In the genomic region with DNA sequence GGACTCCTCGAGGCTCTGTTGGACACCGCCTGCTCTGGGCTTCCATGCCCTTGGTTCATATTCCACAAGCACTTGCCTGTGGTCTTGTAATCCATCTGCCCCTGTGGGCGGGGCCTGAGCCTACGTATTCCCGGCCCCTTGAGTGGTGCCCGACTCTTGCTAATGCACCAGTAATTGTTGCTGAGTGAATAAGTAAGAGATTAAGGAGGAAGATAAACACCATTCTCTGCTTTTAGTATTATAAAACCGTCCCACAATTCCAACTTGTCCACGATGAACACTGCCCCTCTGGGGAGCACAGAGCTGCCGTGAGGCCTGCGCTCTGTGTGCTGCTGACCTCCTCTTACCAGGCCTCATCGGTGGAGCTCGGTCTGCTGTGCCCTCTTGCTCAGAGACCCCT, we compare ENCODE assay signal across 10 cellular contexts. TPM values are rescaled to one million over a fixed set of nuclear protein-coding genes. Genes with fewer than 3 reads are reported as not detected.
DNase-seq lines count a peak whose midpoint lies in the region; ATAC-seq and TF ChIP-seq lines count a peak whose summit lies in the region.
"Had no signal": no experiment of that assay in that cellular context is flagged by ENCODE, and none has a peak within 500 bp of the region (broad histone marks: within the 10 kb centered on the region; RNA-seq: fewer than 3 reads in every experiment).

No MANE protein-coding gene starts in this region.

- BruUV-seq in Caco-2 (replicated peaks; lab: Mats Ljungman, UMichigan), result no TSS peak

- H3K27ac ChIP-seq in esophagus muscularis mucosa (replicated peaks in 1 of 4), result peak overlapping the region; percentile 87 to 91 (median 90)
- no peak overlapping the region for H3K27ac ChIP-seq in GM23338 (ENCODE audit: low read depth)
- H3K27ac ChIP-seq in CD8-positive, alpha-beta T cell (ENCODE audit: low read depth, low read length), result no peak overlapping the region
- H3K27ac ChIP-seq: SJCRH30 had no signal

- TF ChIP-seq CTCF in Caco-2 (IDR thresholded peaks at IDR 0.05; ENCODE audit: insufficient read depth in 1 of 2, low read depth in 1 of 2, low read length in 1 of 2, severe bottlenecking in 1 of 2, unreplicated experiment in 1 of 2), result no peak
- no peak for TF ChIP-seq CTCF in esophagus muscularis mucosa (IDR thresholded peaks at IDR 0.05)
- no peak for TF ChIP-seq CTCF in osteocyte (IDR thresholded peaks at IDR 0.05)
- no peak for TF ChIP-seq CTCF in GM23338 (conservative IDR thresholded peaks at IDR 0.05; ENCODE audit: low read depth in 2 of 2)
- no peak for TF ChIP-seq CTCF in CD8-positive, alpha-beta T cell (IDR thresholded peaks at IDR 0.05)

- peaks cover 2% of the 10 kb centered on the region for H3K36me3 ChIP-seq in Caco-2 (ENCODE audit: control insufficient read depth, insufficient read depth, low read length)
- peaks cover 0 to 18% (median 12%) of the 10 kb centered on the region in 4 donors for H3K36me3 ChIP-seq in esophagus muscularis mucosa
- no peaks in the 10 kb centered on the region for H3K36me3 ChIP-seq in GM23338 (ENCODE audit: insufficient read depth)
- no peaks in the 10 kb centered on the region for H3K36me3 ChIP-seq in CD8-positive, alpha-beta T cell (ENCODE audit: insufficient read depth, low read length)
- H3K36me3 ChIP-seq: SJCRH30 had no signal

- peaks cover 66% of the 10 kb centered on the region for H3K4me1 Mint-ChIP-seq in Caco-2 (ENCODE audit: low read depth, unreplicated experiment)
- peaks cover 76% of the 10 kb centered on the region for H3K4me1 Mint-ChIP-seq in osteocyte (ENCODE audit: unreplicated experiment)
- H3K4me1 Mint-ChIP-seq in GM23338, result peaks cover 6% of the 10 kb centered on the region
- peaks cover 18% of the 10 kb centered on the region for H3K4me1 Mint-ChIP-seq in CD8-positive, alpha-beta T cell (ENCODE audit: low read depth)

- no peaks in the 10 kb centered on the region for H4K20me1 ChIP-seq in GM23338 (replicated peaks; ENCODE audit: insufficient read depth)

- intact Hi-C loops in Caco-2 (cut with micrococcal nuclease; ENCODE audit: unreplicated experiment), result loop anchor here (5.0 kb wide), 1 partner anchor 122 kb away; no protein-coding TSS in a partner anchor
- intact Hi-C loops in esophagus muscularis mucosa (cut with DNase I), result loop anchor here (10.0 kb wide), 1 partner anchor 74 kb away; no protein-coding TSS in a partner anchor
- intact Hi-C loops in CD8-positive, alpha-beta T cell (cut with DNase I, micrococcal nuclease), result no loop called here

- no peak overlapping the region for H3K4me2 ChIP-seq in GM23338

- H2AFZ ChIP-seq in GM23338, result no peak overlapping the region

- H3F3A ChIP-seq in GM23338 (replicated peaks; ENCODE audit: low read depth), result no peaks in the 10 kb centered on the region

- H3K4me1 ChIP-seq in Caco-2 (peaks cover 77% of the 10 kb centered on the region), esophagus muscularis mucosa (peaks cover 77 to 100% (median 99%) of the 10 kb centered on the region in 4 donors), GM23338 (ENCODE audit: insufficient read depth) (no peaks in the 10 kb centered on the region)
- peaks cover 11% of the 10 kb centered on the region for H3K4me1 ChIP-seq in CD8-positive, alpha-beta T cell (ENCODE audit: insufficient read depth, low read length)

- TF ChIP-seq EP300 in esophagus muscularis mucosa (IDR thresholded peaks at IDR 0.05), result no peak

- ATAC-seq in GM23338 (no peak), HG02763 (IDR thresholded peaks at IDR 0.05; ENCODE audit: unreplicated experiment) (no peak), GM19324 (IDR thresholded peaks at IDR 0.05; ENCODE audit: low FRiP score, unreplicated experiment) (no peak)
- no peak for ATAC-seq in CD8-positive, alpha-beta T cell

- 61% methylated on average over 12 of the region's 12 CpGs for WGBS in esophagus muscularis mucosa

- H3K36me3 Mint-ChIP-seq in Caco-2 (ENCODE audit: insufficient read depth, unreplicated experiment) (peaks cover 82% of the 10 kb centered on the region), osteocyte (ENCODE audit: unreplicated experiment) (no peaks in the 10 kb centered on the region), GM23338 (ENCODE audit: low read depth) (no peaks in the 10 kb centered on the region)
- no peaks in the 10 kb centered on the region for H3K36me3 Mint-ChIP-seq in CD8-positive, alpha-beta T cell

- DNase-seq in Caco-2 (no peak), NCI-H2107 (lab: John Stamatoyannopoulos, UW) (peak; percentile 37), esophagus muscularis mucosa (ENCODE audit: extremely low spot score) (no peak), osteocyte (ENCODE audit: extremely low spot score, unreplicated experiment) (no peak), GM23338 (ENCODE audit: low spot score) (no peak)
- no peak for DNase-seq in CD8-positive, alpha-beta T cell
- DNase-seq: midbrain had no signal

- POLR2A ChIA-PET in Caco-2 (lab: Charles Lee), result no interaction called here
- POLR2A ChIA-PET in CD8-positive, alpha-beta T cell (lab: Charles Lee), result no interaction called here

- H3K27me3 ChIP-seq in Caco-2 (replicated peaks; ENCODE audit: control insufficient read depth, insufficient read depth, low read length) (no peaks in the 10 kb centered on the region), esophagus muscularis mucosa (no peaks in the 10 kb centered on the region), GM23338 (ENCODE audit: insufficient read depth) (no peaks in the 10 kb centered on the region)
- H3K27me3 ChIP-seq in CD8-positive, alpha-beta T cell (ENCODE audit: insufficient read depth, low read length), result no peaks in the 10 kb centered on the region
- H3K27me3 ChIP-seq: SJCRH30 had no signal

- H3K9me3 Mint-ChIP-seq in Caco-2 (ENCODE audit: unreplicated experiment) (no peaks in the 10 kb centered on the region), osteocyte (ENCODE audit: unreplicated experiment) (no peaks in the 10 kb centered on the region), GM23338 (no peaks in the 10 kb centered on the region)
- no peaks in the 10 kb centered on the region for H3K9me3 Mint-ChIP-seq in CD8-positive, alpha-beta T cell

- no peaks in the 10 kb centered on the region for H3K9me2 ChIP-seq in GM23338 (ENCODE audit: insufficient read depth)

- H3K9me3 ChIP-seq in Caco-2, result no peaks in the 10 kb centered on the region
- no peaks in the 10 kb centered on the region for H3K9me3 ChIP-seq in esophagus muscularis mucosa
- H3K9me3 ChIP-seq in CD8-positive, alpha-beta T cell (ENCODE audit: low read length), result no peaks in the 10 kb centered on the region
- H3K9me3 ChIP-seq: SJCRH30 had no signal

- CTCF ChIA-PET in Caco-2 (lab: Charles Lee), result interaction anchor here (0.8 kb wide), 1 partner anchor 73 kb away, joined by 3 read pairs; no protein-coding TSS in a partner anchor
- CTCF ChIA-PET in CD8-positive, alpha-beta T cell (lab: Charles Lee), result interaction anchor here (1.3 kb wide), 1 partner anchor 75 kb away, joined by 3 read pairs; no protein-coding TSS in a partner anchor

- H3K79me2 ChIP-seq in GM23338 (replicated peaks; ENCODE audit: insufficient read depth), result no peaks in the 10 kb centered on the region

- H3K4me3 ChIP-seq in Caco-2 (ENCODE audit: low read depth, low read length) (no peak overlapping the region), esophagus muscularis mucosa (no peak overlapping the region), GM23338 (no peak overlapping the region)
- no peak overlapping the region for H3K4me3 ChIP-seq in CD8-positive, alpha-beta T cell (ENCODE audit: low read depth, low read length)
- H3K4me3 ChIP-seq: SJCRH30 had no signal

- TF ChIP-seq POLR2A in esophagus muscularis mucosa (IDR thresholded peaks at IDR 0.05; ENCODE audit: low read depth), result no peak

- H3K4me3 Mint-ChIP-seq in Caco-2 (ENCODE audit: unreplicated experiment), result no peak overlapping the region
- no peak overlapping the region for H3K4me3 Mint-ChIP-seq in osteocyte (ENCODE audit: unreplicated experiment)
- H3K4me3 Mint-ChIP-seq in GM23338, result no peak overlapping the region
- no peak overlapping the region for H3K4me3 Mint-ChIP-seq in CD8-positive, alpha-beta T cell

- H3K27me3 Mint-ChIP-seq in Caco-2 (ENCODE audit: insufficient read depth, unreplicated experiment), result no peaks in the 10 kb centered on the region
- H3K27me3 Mint-ChIP-seq in osteocyte (ENCODE audit: unreplicated experiment), result no peaks in the 10 kb centered on the region
- H3K27me3 Mint-ChIP-seq in GM23338 (ENCODE audit: insufficient read depth, low read depth, poor library complexity), result peaks cover 4% of the 10 kb centered on the region
- H3K27me3 Mint-ChIP-seq in CD8-positive, alpha-beta T cell (ENCODE audit: low read depth), result no peaks in the 10 kb centered on the region

- H3K27ac Mint-ChIP-seq in Caco-2 (ENCODE audit: unreplicated experiment) (peak overlapping the region; percentile 83), osteocyte (ENCODE audit: unreplicated experiment) (peak overlapping the region; percentile 92), GM23338 (no peak overlapping the region)
- H3K27ac Mint-ChIP-seq in CD8-positive, alpha-beta T cell, result no peak overlapping the region

TF ChIP-seq in GM23338, 12 proteins besides CTCF, POLR2A, EP300 and RAD21 (continues in another document):
- no peak for TF ChIP-seq EZH2 (IDR thresholded peaks at IDR 0.05; ENCODE audit: low read depth, unreplicated experiment)
- TF ChIP-seq CREB1 (CRISPR knock-in tag; IDR thresholded peaks at IDR 0.05; ENCODE audit: low read depth), result no peak
- TF ChIP-seq EZH2phosphoT487 (IDR thresholded peaks at IDR 0.05; ENCODE audit: unreplicated experiment), result no peak
- TF ChIP-seq ZNF331 (CRISPR knock-in tag; IDR thresholded peaks at IDR 0.05; ENCODE audit: low read depth), result no peak
- no peak for TF ChIP-seq ZNF114 (CRISPR knock-in tag; IDR thresholded peaks at IDR 0.05)
- TF ChIP-seq, protein P1, sequence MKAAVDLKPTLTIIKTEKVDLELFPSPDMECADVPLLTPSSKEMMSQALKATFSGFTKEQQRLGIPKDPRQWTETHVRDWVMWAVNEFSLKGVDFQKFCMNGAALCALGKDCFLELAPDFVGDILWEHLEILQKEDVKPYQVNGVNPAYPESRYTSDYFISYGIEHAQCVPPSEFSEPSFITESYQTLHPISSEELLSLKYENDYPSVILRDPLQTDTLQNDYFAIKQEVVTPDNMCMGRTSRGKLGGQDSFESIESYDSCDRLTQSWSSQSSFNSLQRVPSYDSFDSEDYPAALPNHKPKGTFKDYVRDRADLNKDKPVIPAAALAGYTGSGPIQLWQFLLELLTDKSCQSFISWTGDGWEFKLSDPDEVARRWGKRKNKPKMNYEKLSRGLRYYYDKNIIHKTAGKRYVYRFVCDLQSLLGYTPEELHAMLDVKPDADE (IDR thresholded peaks at IDR 0.05), result no peak
- TF ChIP-seq NANOG (IDR thresholded peaks at IDR 0.05; ENCODE audit: borderline replicate concordance), result no peak
- no peak for TF ChIP-seq STAT1 (IDR thresholded peaks at IDR 0.05; ENCODE audit: unreplicated experiment)

RNA-seq across cellular contexts. Expression of gene MICAL2, which starts 50.3 kb away (rescaled TPM):
- total RNA-seq in Caco-2 (2022), result 247 and 272 TPM in 2 replicates
- total RNA-seq in esophagus muscularis mucosa, result 100 to 1,000 TPM; 195 to 499 (median 259) TPM
- total RNA-seq in osteocyte, result 19.5 and 20.8 TPM in 2 replicates
- 1.4 and 1.7 TPM in 2 replicates for total RNA-seq in GM23338 (2014; rRNA removed; shearing (Covaris generic))
- 0.66 and 1.5 TPM in 2 replicates for polyA plus RNA-seq in GM23338 (2016; fragmentation: Nextera tagmentation; extraction: Ambion mirVana)
- 10 to 100 TPM; 15.8 TPM for total RNA-seq in CD8-positive, alpha-beta T cell

Comparison
In these comparisons a context has a peak if more than half of its experiments do, and no peak if none do; other contexts are left out.
1. H3K27ac Mint-ChIP-seq: peak in Caco-2 (single experiment) and osteocyte (single experiment); none in GM23338 (single experiment) and CD8-positive, alpha-beta T cell (single experiment).
2. H3K27ac ChIP-seq: peak in esophagus muscularis mucosa (4 of 4); none in GM23338 (single experiment) and CD8-positive, alpha-beta T cell (single experiment).
3. intact Hi-C loops: an anchor here in Caco-2 (5.0 kb wide) and esophagus muscularis mucosa (10.0 kb wide); none called in CD8-positive, alpha-beta T cell.